Comparison of ENCODE assay signal across 18 cellular contexts in genomic region chr9:115225459-115226116, GRCh38.
"Had no signal": no experiment of that assay in that cellular context is flagged by ENCODE, and none has a peak within 500 bp of the region (broad histone marks: within the 10 kb centered on the region; RNA-seq: fewer than 3 reads in every experiment).

No MANE protein-coding gene starts in this region.

- H3K27ac Mint-ChIP-seq: activated T-cell treated with anti-CD3 and anti-CD28 coated beads, Interleukin-2, amount 50 U/mL, for 72 hours; endodermal cell; natural killer cell treated with Interleukin-12 subunit alpha and Interleukin-12 subunit beta and Interleukin-15 and Interleukin-18, amount 100 ng/mL, for 72 hours; T-helper 1 cell treated with Interleukin-12 subunit alpha and Interleukin-12 subunit beta and Interleukin-4 antibody, amounts not matched to agents 30 μg/mL and 1 μg/mL, for 36 hours; type B pancreatic cell had no signal

- H3K9me3 ChIP-seq: neutrophil had no signal

- H3K36me3 Mint-ChIP-seq: natural killer cell treated with Interleukin-12 subunit alpha and Interleukin-12 subunit beta and Interleukin-15 and Interleukin-18, amount 100 ng/mL, for 72 hours; type B pancreatic cell had no signal

- H3K27ac ChIP-seq: cardiac muscle cell, epithelial cell of prostate, neutrophil, parathyroid adenoma, skin epidermis had no signal

- H3K36me3 ChIP-seq: cardiac muscle cell, neutrophil had no signal

- DNase-seq: activated CD4-positive, CD25-positive, alpha-beta regulatory T cell treated with anti-CD3 and anti-CD28 coated beads, Interleukin-2, amount 50 U/mL, for 72 hours; activated CD8-positive, alpha-beta memory T cell treated with anti-CD3 and anti-CD28 coated beads for 24 hours; activated effector memory CD4-positive, alpha-beta T cell treated with anti-CD3 and anti-CD28 coated beads, Interleukin-2, amount 50 U/mL, for 16 hours; activated naive CD4-positive, alpha-beta T cell treated with anti-CD3 and anti-CD28 coated beads, Interleukin-2, amount 50 U/mL, for 16 hours; activated T-cell treated with anti-CD3 and anti-CD28 coated beads, Interleukin-2, amount 50 U/mL, for 72 hours; endodermal cell; foreskin fibroblast; glutamatergic neuron; mesenchymal stem cell; stimulated activated naive CD8-positive, alpha-beta T cell treated with anti-CD3 and anti-CD28 coated beads, Interleukin-15, Interleukin-2, amounts not matched to agents 100 U/mL and 50 U/mL, for 24 hours had no signal

- H3K4me3 Mint-ChIP-seq: activated T-cell treated with anti-CD3 and anti-CD28 coated beads, Interleukin-2, amount 50 U/mL, for 72 hours; endodermal cell; natural killer cell treated with Interleukin-12 subunit alpha and Interleukin-12 subunit beta and Interleukin-15 and Interleukin-18, amount 100 ng/mL, for 72 hours; T-helper 1 cell treated with Interleukin-12 subunit alpha and Interleukin-12 subunit beta and Interleukin-4 antibody, amounts not matched to agents 30 μg/mL and 1 μg/mL, for 36 hours; type B pancreatic cell had no signal

- H3K27me3 ChIP-seq: cardiac muscle cell, neutrophil had no signal

- H2AFZ ChIP-seq: parathyroid adenoma had no signal

- H3K4me1 ChIP-seq: parathyroid adenoma had no signal

- H3K9ac ChIP-seq: parathyroid adenoma had no signal

- H3K9me3 Mint-ChIP-seq: activated T-cell treated with anti-CD3 and anti-CD28 coated beads, Interleukin-2, amount 50 U/mL, for 72 hours; endodermal cell; natural killer cell treated with Interleukin-12 subunit alpha and Interleukin-12 subunit beta and Interleukin-15 and Interleukin-18, amount 100 ng/mL, for 72 hours; T-helper 1 cell treated with Interleukin-12 subunit alpha and Interleukin-12 subunit beta and Interleukin-4 antibody, amounts not matched to agents 30 μg/mL and 1 μg/mL, for 36 hours; type B pancreatic cell had no signal

- H3K79me2 ChIP-seq: parathyroid adenoma had no signal

- H3K4me3 ChIP-seq: cardiac muscle cell, skin epidermis had no signal
